25 cellular contexts compared by ENCODE assay signal in genomic region chr2:24429711-24430110, GRCh38.
DNase-seq lines count a peak whose midpoint lies in the region; ATAC-seq and TF ChIP-seq lines count a peak whose summit lies in the region.
"Had no signal": no experiment of that assay in that cellular context is flagged by ENCODE, and none has a peak within 500 bp of the region (broad histone marks: within the 10 kb centered on the region; RNA-seq: fewer than 3 reads in every experiment).

No MANE protein-coding gene starts in this region.

- H3K4me1 ChIP-seq in RWPE2 (ENCODE audit: insufficient read depth, poor library complexity, severe bottlenecking): no peaks in the 10 kb centered on the region
- H3K4me1 ChIP-seq: Caco-2, right lobe of liver had no signal

- no peaks in the 10 kb centered on the region for H3K9me3 ChIP-seq in RWPE2 (ENCODE audit: severe bottlenecking)
- H3K9me3 ChIP-seq: Caco-2, MG63, neutrophil, right lobe of liver, upper lobe of right lung had no signal

- no peak overlapping the region for H3K4me3 ChIP-seq in RWPE2 (ENCODE audit: severe bottlenecking)
- H3K4me3 ChIP-seq in astrocyte of the spinal cord (ENCODE audit: low read depth, low read length): no peak overlapping the region
- H3K4me3 ChIP-seq: MG63, right lobe of liver, upper lobe of right lung had no signal

- DNase-seq in Daoy (ENCODE audit: low read depth) (peak; percentile 49), RWPE2 (ENCODE audit: low spot score) (no peak), astrocyte of the spinal cord (ENCODE audit: low read depth, low spot score) (peak; percentile 90), islet precursor cell (peak; percentile 67), SHP77 treated with DMSO at 0.1 percent for 48 hours (lab: John Stamatoyannopoulos, UW) (no peak), SK-N-DZ (ENCODE audit: low spot score) (no peak), RPMI8226 (no peak)
- DNase-seq: activated CD8-positive, alpha-beta T cell treated with anti-CD3 and anti-CD28 coated beads for 36 hours; activated naive CD8-positive, alpha-beta T cell treated with anti-CD3 and anti-CD28 coated beads for 36 hours; Caco-2; DMS79 treated with DMSO at 0.1 percent for 48 hours; HCEC 1CT; mesendoderm; MG63; NCI-H1105 treated with DMSO at 0.1 percent for 48 hours; NCI-H2029 treated with DMSO at 0.1 percent for 48 hours; right lobe of liver; stimulated activated naive B cell treated with anti-CD40 and anti-IgM and Interleukin-4, amounts not matched to agents 10 μg/mL and 1 μg/mL and 100 μg/mL, for 72 hours; upper lobe of right lung had no signal

- peak; percentile 33; the same call in 1 of the 3 replicates for ATAC-seq in RWPE2 (ENCODE audit: low read depth)
- ATAC-seq in HG03378 (IDR thresholded peaks at IDR 0.05; ENCODE audit: unreplicated experiment): no peak
- ATAC-seq: activated CD4-positive, CD25-positive, alpha-beta regulatory T cell treated with anti-CD3 and anti-CD28 coated beads, Interleukin-2, amount 50 U/mL, for 24 hours; activated CD8-positive, alpha-beta T cell treated with anti-CD3 and anti-CD28 coated beads for 36 hours; right lobe of liver; Right ventricle myocardium inferior; stimulated activated naive B cell treated with anti-CD40 and anti-IgM and Interleukin-4, amounts not matched to agents 10 μg/mL and 1 μg/mL and 100 μg/mL, for 72 hours; upper lobe of right lung had no signal

- H3K36me3 ChIP-seq in RWPE2 (ENCODE audit: low read depth): no peaks in the 10 kb centered on the region
- H3K36me3 ChIP-seq: MG63, neutrophil, right lobe of liver, upper lobe of right lung had no signal

- no peak overlapping the region for H3K27ac ChIP-seq in RWPE2 (ENCODE audit: poor library complexity, severe bottlenecking)
- H3K27ac ChIP-seq: C4-2B, epithelial cell of prostate, neutrophil, right lobe of liver, upper lobe of right lung had no signal

- in situ Hi-C loops in astrocyte of the spinal cord (cut with HindIII; ENCODE audit: low sequenced_read_pairs): no loop called here

- TF ChIP-seq CTCF in RWPE2 (IDR thresholded peaks at IDR 0.05; ENCODE audit: poor library complexity, severe bottlenecking) (no peak), astrocyte of the spinal cord (IDR thresholded peaks at IDR 0.05; ENCODE audit: low read depth, low read length) (no peak)

- no peaks in the 10 kb centered on the region for H3K27me3 ChIP-seq in RWPE2 (ENCODE audit: insufficient read depth, poor library complexity, severe bottlenecking)
- H3K27me3 ChIP-seq: MG63, neutrophil, right lobe of liver, upper lobe of right lung had no signal

Comparison
In these comparisons a context has a peak if more than half of its experiments do, and no peak if none do; other contexts are left out.
1. DNase-seq: peak in Daoy (single experiment), astrocyte of the spinal cord (single experiment) and islet precursor cell (single experiment); none in RWPE2 (single experiment), SHP77 treated with DMSO at 0.1 percent for 48 hours (single experiment), SK-N-DZ (single experiment) and RPMI8226 (single experiment).